8 cellular contexts compared by ENCODE assay signal in the genomic region with DNA sequence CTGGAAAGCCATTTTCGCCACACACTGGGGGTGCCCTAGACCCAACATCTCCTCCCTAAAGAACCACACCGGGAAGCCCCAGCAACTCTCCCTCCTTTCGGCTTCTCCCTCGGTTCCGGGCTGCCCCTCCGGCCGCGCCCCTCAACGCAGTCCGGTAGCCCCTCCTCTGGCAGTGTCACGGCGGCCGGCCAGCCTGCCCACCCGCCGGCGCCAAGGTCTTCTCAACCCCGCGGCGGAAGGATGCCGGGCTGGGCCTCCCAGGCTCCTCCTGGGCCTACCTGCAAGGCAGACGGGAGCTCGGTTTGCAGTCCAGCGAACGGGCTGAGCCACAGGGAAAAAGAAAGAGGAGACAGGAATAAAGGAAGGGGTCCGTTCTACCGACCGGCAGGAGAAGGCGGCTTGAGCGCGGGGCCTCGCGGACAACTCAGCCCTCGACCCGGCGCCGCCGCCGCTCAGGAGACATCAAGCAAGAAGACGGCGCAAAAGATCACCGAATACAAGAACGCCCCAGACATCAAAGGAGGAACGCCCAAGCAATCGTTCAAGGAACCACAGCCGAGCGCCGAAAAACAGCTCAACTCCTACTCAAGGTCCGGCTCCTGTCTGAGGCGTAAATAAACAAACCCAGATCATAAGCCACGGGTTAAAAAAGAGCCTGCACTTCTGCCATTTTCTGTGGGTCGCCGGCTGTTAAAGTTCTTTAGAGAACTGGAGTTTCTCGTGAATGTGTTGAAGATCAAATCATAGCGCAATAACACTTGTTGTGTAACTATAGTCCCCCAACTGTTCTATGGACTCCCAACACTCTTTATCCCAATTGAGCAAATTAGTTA. TPM values are rescaled to one million over a fixed set of nuclear protein-coding genes. Genes with fewer than 3 reads are reported as not detected.
DNase-seq lines count a peak whose midpoint lies in the region; ATAC-seq and TF ChIP-seq lines count a peak whose summit lies in the region.

A gene with protein sequence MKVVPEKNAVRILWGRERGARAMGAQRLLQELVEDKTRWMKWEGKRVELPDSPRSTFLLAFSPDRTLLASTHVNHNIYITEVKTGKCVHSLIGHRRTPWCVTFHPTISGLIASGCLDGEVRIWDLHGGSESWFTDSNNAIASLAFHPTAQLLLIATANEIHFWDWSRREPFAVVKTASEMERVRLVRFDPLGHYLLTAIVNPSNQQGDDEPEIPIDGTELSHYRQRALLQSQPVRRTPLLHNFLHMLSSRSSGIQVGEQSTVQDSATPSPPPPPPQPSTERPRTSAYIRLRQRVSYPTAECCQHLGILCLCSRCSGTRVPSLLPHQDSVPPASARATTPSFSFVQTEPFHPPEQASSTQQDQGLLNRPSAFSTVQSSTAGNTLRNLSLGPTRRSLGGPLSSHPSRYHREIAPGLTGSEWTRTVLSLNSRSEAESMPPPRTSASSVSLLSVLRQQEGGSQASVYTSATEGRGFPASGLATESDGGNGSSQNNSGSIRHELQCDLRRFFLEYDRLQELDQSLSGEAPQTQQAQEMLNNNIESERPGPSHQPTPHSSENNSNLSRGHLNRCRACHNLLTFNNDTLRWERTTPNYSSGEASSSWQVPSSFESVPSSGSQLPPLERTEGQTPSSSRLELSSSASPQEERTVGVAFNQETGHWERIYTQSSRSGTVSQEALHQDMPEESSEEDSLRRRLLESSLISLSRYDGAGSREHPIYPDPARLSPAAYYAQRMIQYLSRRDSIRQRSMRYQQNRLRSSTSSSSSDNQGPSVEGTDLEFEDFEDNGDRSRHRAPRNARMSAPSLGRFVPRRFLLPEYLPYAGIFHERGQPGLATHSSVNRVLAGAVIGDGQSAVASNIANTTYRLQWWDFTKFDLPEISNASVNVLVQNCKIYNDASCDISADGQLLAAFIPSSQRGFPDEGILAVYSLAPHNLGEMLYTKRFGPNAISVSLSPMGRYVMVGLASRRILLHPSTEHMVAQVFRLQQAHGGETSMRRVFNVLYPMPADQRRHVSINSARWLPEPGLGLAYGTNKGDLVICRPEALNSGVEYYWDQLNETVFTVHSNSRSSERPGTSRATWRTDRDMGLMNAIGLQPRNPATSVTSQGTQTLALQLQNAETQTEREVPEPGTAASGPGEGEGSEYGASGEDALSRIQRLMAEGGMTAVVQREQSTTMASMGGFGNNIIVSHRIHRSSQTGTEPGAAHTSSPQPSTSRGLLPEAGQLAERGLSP (N-terminal part only) (minus strand): TSS at position 474 of the 833 bp plus-strand sequence. CDS start 45,643 bp downstream, outside the sequence.

- H3K36me3 Mint-ChIP-seq in dendritic cell treated with granulocyte-macrophage colony-stimulating factor and Interleukin-4, amounts not matched to agents 40 ng/mL and 50 ng/mL, for 4 days (ENCODE audit: low read depth): peaks cover 11% of the 10 kb centered on the region

- H3K4me3 ChIP-seq in BLaER1: peak within 1 kb of the TSS; percentile 86
- peak within 1 kb of the TSS; percentile 78 to 95 for H3K4me3 ChIP-seq in left lung

- peaks cover 48% of the 10 kb centered on the region for H3K4me1 Mint-ChIP-seq in dendritic cell treated with granulocyte-macrophage colony-stimulating factor and Interleukin-4, amounts not matched to agents 40 ng/mL and 50 ng/mL, for 4 days (ENCODE audit: low read depth)

- peak within 1 kb of the TSS; percentile 85 for H3K4me2 ChIP-seq in BLaER1

- intact Hi-C loops in dendritic cell treated with granulocyte-macrophage colony-stimulating factor and Interleukin-4, amounts not matched to agents 40 ng/mL and 50 ng/mL, for 4 days (cut with micrococcal nuclease): loop anchor here (1.0 kb wide), 1 partner anchor 24 kb away; the partner anchor contains the start of genes ATG13 and HARBI1
- intact Hi-C loops in left lung (cut with DNase I): no loop called here

- no peaks in the 10 kb centered on the region for H3K9me3 Mint-ChIP-seq in dendritic cell treated with granulocyte-macrophage colony-stimulating factor and Interleukin-4, amounts not matched to agents 40 ng/mL and 50 ng/mL, for 4 days

- H3K36me3 ChIP-seq in BLaER1 (no peaks in the 10 kb centered on the region), left lung (no peaks in the 10 kb centered on the region)

- no peaks in the 10 kb centered on the region for H3K27me3 ChIP-seq in BLaER1
- no peaks in the 10 kb centered on the region for H3K27me3 ChIP-seq in left lung

- peak; percentile 82 for ATAC-seq in GM19324 (IDR thresholded peaks at IDR 0.05; ENCODE audit: low FRiP score, unreplicated experiment)
- peak; percentile 45 for ATAC-seq in HG03469 (IDR thresholded peaks at IDR 0.05; ENCODE audit: unreplicated experiment)
- ATAC-seq in left lung: peak; percentile 98

- H3K4me1 ChIP-seq in BLaER1: peaks cover 29% of the 10 kb centered on the region
- H3K4me1 ChIP-seq in left lung: peaks cover 17 to 50% of the 10 kb centered on the region in 2 donors

- TF ChIP-seq CTCF in left lung (IDR thresholded peaks at IDR 0.05): no peak

- peak within 1 kb of the TSS; percentile 89 for H3K9ac ChIP-seq in BLaER1

- peak within 1 kb of the TSS; percentile 97 for H3K4me3 Mint-ChIP-seq in dendritic cell treated with granulocyte-macrophage colony-stimulating factor and Interleukin-4, amounts not matched to agents 40 ng/mL and 50 ng/mL, for 4 days

- H3K27ac ChIP-seq in BLaER1: peak within 1 kb of the TSS; percentile 81
- H3K27ac ChIP-seq in left lung: peak within 1 kb of the TSS; percentile 66 to 82

- H3K27ac Mint-ChIP-seq in dendritic cell treated with granulocyte-macrophage colony-stimulating factor and Interleukin-4, amounts not matched to agents 40 ng/mL and 50 ng/mL, for 4 days: peak within 1 kb of the TSS; percentile 93

- no peaks in the 10 kb centered on the region for H3K27me3 Mint-ChIP-seq in dendritic cell treated with granulocyte-macrophage colony-stimulating factor and Interleukin-4, amounts not matched to agents 40 ng/mL and 50 ng/mL, for 4 days

- H4K20me1 ChIP-seq in BLaER1: peaks cover 49% of the 10 kb centered on the region

- peak; percentile 93 for DNase-seq in NCI-H526 treated with DMSO at 0.1 percent for 48 hours (lab: John Stamatoyannopoulos, UW)
- DNase-seq in activated CD4-positive, alpha-beta T cell treated with anti-CD3 and anti-CD28 coated beads, Interleukin-2, amount 50 U/mL, for 1 hour: peak; percentile 78
- peak; percentile 89 to 91 for DNase-seq in left lung
- peak; percentile 68 for DNase-seq in stimulated activated CD4-positive, alpha-beta T cell treated with anti-CD3 and anti-CD28 coated beads, Interleukin-2, amount 100 ng/mL, for 4 hours (ENCODE audit: low read depth)

- H3K9me3 ChIP-seq in BLaER1: no peaks in the 10 kb centered on the region
- H3K9me3 ChIP-seq in left lung: no peaks in the 10 kb centered on the region

RNA-seq across cellular contexts. Expression of the gene that starts here (rescaled TPM):
- total RNA-seq in left lung: 10 to 100 TPM; 27.2 to 28.2 TPM

Comparison
In these comparisons a context has a peak if more than half of its experiments do, and no peak if none do; other contexts are left out.
1. Peak in every context shown above with its lines: DNase-seq, ATAC-seq, H3K4me3 ChIP-seq and H3K27ac ChIP-seq.
2. ATAC-seq: peak in every context shown above with its lines; median percentile 98 in left lung; 82 in GM19324; 45 in HG03469.